9 cellular contexts compared by ENCODE assay signal in genomic region chr2:45458909-45459563, GRCh38.
DNase-seq lines count a peak whose midpoint lies in the region; ATAC-seq and TF ChIP-seq lines count a peak whose summit lies in the region.
"Had no signal": no experiment of that assay in that cellular context is flagged by ENCODE, and none has a peak within 500 bp of the region (broad histone marks: within the 10 kb centered on the region; RNA-seq: fewer than 3 reads in every experiment).

No MANE protein-coding gene starts in this region.

- H3K27ac Mint-ChIP-seq in CD8-positive, alpha-beta T cell = no peak overlapping the region
- H3K27ac Mint-ChIP-seq: stimulated activated naive CD8-positive, alpha-beta T cell treated with anti-CD3 and anti-CD28 coated beads, Interleukin-15, Interleukin-2, amounts not matched to agents 100 ng/mL and 50 ng/mL, for 24 hours had no signal

- no peaks in the 10 kb centered on the region for H3K9me3 Mint-ChIP-seq in CD8-positive, alpha-beta T cell
- H3K9me3 Mint-ChIP-seq: stimulated activated naive CD8-positive, alpha-beta T cell treated with anti-CD3 and anti-CD28 coated beads, Interleukin-15, Interleukin-2, amounts not matched to agents 100 ng/mL and 50 ng/mL, for 24 hours had no signal

- peak; percentile 41 for DNase-seq in GF-D8 (lab: John Stamatoyannopoulos, UW)
- peak; percentile 86 for DNase-seq in PC-3
- peak; percentile 87 for DNase-seq in epithelial cell of esophagus (ENCODE audit: low read depth)
- DNase-seq in osteoblast (ENCODE audit: insufficient read length, low spot score, missing footprints) = peak; percentile 37
- DNase-seq in CD8-positive, alpha-beta T cell = no peak
- DNase-seq in amygdala (lab: John Stamatoyannopoulos, UW) = no peak

- no peak for TF ChIP-seq CTCF in PC-3 (conservative IDR thresholded peaks at IDR 0.05; ENCODE audit: low read depth, low read length)
- no peak for TF ChIP-seq CTCF in epithelial cell of esophagus (IDR thresholded peaks at IDR 0.05; ENCODE audit: insufficient read depth, low read depth, low read length, missing control alignments)
- TF ChIP-seq CTCF in osteoblast (IDR thresholded peaks at IDR 0.05; ENCODE audit: extremely low read depth, low read depth, low read length) = no peak
- no peak for TF ChIP-seq CTCF in CD8-positive, alpha-beta T cell (IDR thresholded peaks at IDR 0.05)

- H3K27me3 Mint-ChIP-seq in CD8-positive, alpha-beta T cell (ENCODE audit: low read depth) = no peaks in the 10 kb centered on the region
- H3K27me3 Mint-ChIP-seq: stimulated activated naive CD8-positive, alpha-beta T cell treated with anti-CD3 and anti-CD28 coated beads, Interleukin-15, Interleukin-2, amounts not matched to agents 100 ng/mL and 50 ng/mL, for 24 hours had no signal

- no peaks in the 10 kb centered on the region for H3F3A ChIP-seq in PC-3 (ENCODE audit: low read length, unreplicated experiment)

- BruUV-seq in PC-3 (replicated peaks; lab: Mats Ljungman, UMichigan) = no TSS peak

- H2AFZ ChIP-seq in PC-3 (ENCODE audit: low read length) (peak overlapping the region; percentile 64), osteoblast (ENCODE audit: low read length) (peak overlapping the region; percentile 71)

- H3K27ac ChIP-seq in PC-3 (ENCODE audit: low read length) (peak overlapping the region; percentile 36), osteoblast (ENCODE audit: low read depth, low read length) (peak overlapping the region; percentile 4)
- H3K27ac ChIP-seq in CD8-positive, alpha-beta T cell (ENCODE audit: low read depth, low read length) = no peak overlapping the region

- H3K36me3 Mint-ChIP-seq in CD8-positive, alpha-beta T cell = peaks cover 29% of the 10 kb centered on the region

- peaks cover 21% of the 10 kb centered on the region for H3K4me1 ChIP-seq in PC-3 (ENCODE audit: insufficient read depth, low read length)
- H3K4me1 ChIP-seq in osteoblast (ENCODE audit: insufficient read depth, low read length) = peaks cover 14% of the 10 kb centered on the region
- H3K4me1 ChIP-seq in CD8-positive, alpha-beta T cell (ENCODE audit: insufficient read depth, low read length) = no peaks in the 10 kb centered on the region

- H3K9me2 ChIP-seq in PC-3 (replicated peaks; ENCODE audit: low read length) = no peaks in the 10 kb centered on the region

- H3K27me3 ChIP-seq in PC-3 (ENCODE audit: low read length) = no peaks in the 10 kb centered on the region
- no peaks in the 10 kb centered on the region for H3K27me3 ChIP-seq in osteoblast (ENCODE audit: insufficient read depth, low read length)
- H3K27me3 ChIP-seq in CD8-positive, alpha-beta T cell (ENCODE audit: insufficient read depth, low read length) = no peaks in the 10 kb centered on the region

- H3K4me3 Mint-ChIP-seq in CD8-positive, alpha-beta T cell = no peak overlapping the region
- H3K4me3 Mint-ChIP-seq: stimulated activated naive CD8-positive, alpha-beta T cell treated with anti-CD3 and anti-CD28 coated beads, Interleukin-15, Interleukin-2, amounts not matched to agents 100 ng/mL and 50 ng/mL, for 24 hours had no signal

- CTCF ChIA-PET in PC-3 (lab: Charles Lee) = interaction anchor here (1.0 kb wide), 1 partner anchor 126 kb away, joined by 3 read pairs; no protein-coding TSS in a partner anchor
- CTCF ChIA-PET in CD8-positive, alpha-beta T cell (lab: Charles Lee) = no interaction called here

- no peaks in the 10 kb centered on the region for H3K4me1 Mint-ChIP-seq in CD8-positive, alpha-beta T cell (ENCODE audit: low read depth)

- H3K9ac ChIP-seq in PC-3 (ENCODE audit: low read length) = no peak overlapping the region

- H3K4me3 ChIP-seq in PC-3 (ENCODE audit: low read length) (no peak overlapping the region), epithelial cell of esophagus (ENCODE audit: low read length) (no peak overlapping the region), osteoblast (ENCODE audit: insufficient read depth, low read length) (no peak overlapping the region)
- no peak overlapping the region for H3K4me3 ChIP-seq in CD8-positive, alpha-beta T cell (ENCODE audit: low read depth, low read length)

- H3K36me3 ChIP-seq in PC-3 (ENCODE audit: low read depth, low read length) = no peaks in the 10 kb centered on the region
- H3K36me3 ChIP-seq in osteoblast (ENCODE audit: insufficient read depth, low read length) = no peaks in the 10 kb centered on the region
- no peaks in the 10 kb centered on the region for H3K36me3 ChIP-seq in CD8-positive, alpha-beta T cell (ENCODE audit: insufficient read depth, low read length)

- no peaks in the 10 kb centered on the region for H4K20me1 ChIP-seq in PC-3 (ENCODE audit: low read length)
- no peaks in the 10 kb centered on the region for H4K20me1 ChIP-seq in osteoblast (ENCODE audit: insufficient read depth, low read length)

- peak; percentile 99 for ATAC-seq in PC-3
- no peak for ATAC-seq in GM18519 (IDR thresholded peaks at IDR 0.05; ENCODE audit: low FRiP score, unreplicated experiment)
- no peak for ATAC-seq in CD8-positive, alpha-beta T cell
- ATAC-seq in GM21360 (IDR thresholded peaks at IDR 0.05; ENCODE audit: unreplicated experiment) = no peak

- no peaks in the 10 kb centered on the region for H3K79me2 ChIP-seq in PC-3 (ENCODE audit: low read length)
- no peaks in the 10 kb centered on the region for H3K79me2 ChIP-seq in osteoblast (ENCODE audit: insufficient read depth, low read length)

- H3K9me3 ChIP-seq in PC-3 (ENCODE audit: low read length) (no peaks in the 10 kb centered on the region), osteoblast (ENCODE audit: low read depth, low read length) (no peaks in the 10 kb centered on the region)
- no peaks in the 10 kb centered on the region for H3K9me3 ChIP-seq in CD8-positive, alpha-beta T cell (ENCODE audit: low read length)

- H3K4me2 ChIP-seq in PC-3 (ENCODE audit: low read length) (peak overlapping the region; percentile 57), osteoblast (ENCODE audit: insufficient read depth, low read length) (peak overlapping the region; percentile 53)

- intact Hi-C loops in PC-3 (cut with micrococcal nuclease) = no loop called here
- intact Hi-C loops in CD8-positive, alpha-beta T cell (cut with DNase I, micrococcal nuclease) = no loop called here

- POLR2A ChIA-PET in PC-3 (lab: Charles Lee; ENCODE audit: unreplicated experiment) = no interaction called here
- POLR2A ChIA-PET in CD8-positive, alpha-beta T cell (lab: Charles Lee) = no interaction called here

Comparison
In these comparisons a context has a peak if more than half of its experiments do, and no peak if none do; other contexts are left out.
1. DNase-seq: peak in GF-D8 (single experiment), PC-3 (single experiment), epithelial cell of esophagus (single experiment) and osteoblast (single experiment); none in CD8-positive, alpha-beta T cell (0 of 7) and amygdala (0 of 56).